In genomic region chr15:36495464-36495863, GRCh38 we compare ENCODE assay signal across 21 cellular contexts.
A peak's percentile ranks its signal among the peaks of the same experiment; 100 is the strongest.
DNase-seq lines count a peak whose midpoint lies in the region; ATAC-seq and TF ChIP-seq lines count a peak whose summit lies in the region.
"Had no signal": no experiment of that assay in that cellular context is flagged by ENCODE, and none has a peak within 500 bp of the region (broad histone marks: within the 10 kb centered on the region; RNA-seq: fewer than 3 reads in every experiment).

No MANE protein-coding gene starts in this region.

- DNase-seq in COR-L47 (lab: John Stamatoyannopoulos, UW): peak; percentile 23
- DNase-seq in NCI-H460 (ENCODE audit: extremely low read depth, low read depth): peak; percentile 40
- peak; percentile 69 for DNase-seq in left kidney (ENCODE audit: low read depth, low spot score)
- DNase-seq in left lung: no peak
- DNase-seq in kidney tubule cell (ENCODE audit: low spot score): no peak
- DNase-seq in brain microvascular endothelial cell: no peak
- DNase-seq: DMS79, EL, GDM1, GOT3, KBM-7, MG63, NCI-H187 treated with DMSO at 0.1 percent for 48 hours, NCI-H2107, SHP77, T-helper 1 cell had no signal

- CTCF ChIA-PET in HEK293 (lab: Yijun Ruan, JAX): no interaction called here

- H3K4me3 ChIP-seq in HEK293 (ENCODE audit: low read depth, low read length): no peak overlapping the region
- H3K4me3 ChIP-seq in left lung: no peak overlapping the region
- no peak overlapping the region for H3K4me3 ChIP-seq in brain microvascular endothelial cell (ENCODE audit: low read depth, low read length)
- H3K4me3 ChIP-seq: GM12878, HAP-1, MG63 had no signal

- TF ChIP-seq CTCF in HEK293 (tag by site-specific recombination; IDR thresholded peaks at IDR 0.05) (no peak), left lung (IDR thresholded peaks at IDR 0.05) (no peak), brain microvascular endothelial cell (IDR thresholded peaks at IDR 0.05; ENCODE audit: low read depth, low read length, missing control alignments) (no peak)

- H3K36me3 ChIP-seq in HEK293 (ENCODE audit: control insufficient read depth in 2 of 2, insufficient read depth in 1 of 2, low read length in 2 of 2) (no peaks in the 10 kb centered on the region), left lung (no peaks in the 10 kb centered on the region), brain microvascular endothelial cell (replicated peaks) (no peaks in the 10 kb centered on the region)
- H3K36me3 ChIP-seq: HAP-1, MG63 had no signal

- POLR2A ChIA-PET in HEK293 (lab: Yijun Ruan, JAX): no interaction called here

- H3K4me1 ChIP-seq in HEK293 (ENCODE audit: control insufficient read depth, insufficient read depth, low read length) (peaks cover 20% of the 10 kb centered on the region), left lung (no peaks in the 10 kb centered on the region)

- ATAC-seq in GM21447 (IDR thresholded peaks at IDR 0.05; ENCODE audit: unreplicated experiment) (no peak), left lung (no peak)
- ATAC-seq: GM12878 had no signal

- H3K27ac ChIP-seq in HEK293 (ENCODE audit: extremely low read depth, low read depth, low read length) (peak overlapping the region; percentile 41; the same call in 1 of the 2 replicates), left lung (no peak overlapping the region), brain microvascular endothelial cell (no peak overlapping the region)
- H3K27ac ChIP-seq: RWPE1 had no signal

- in situ Hi-C loops in brain microvascular endothelial cell (cut with HindIII; ENCODE audit: low pct_ligation_motif_present, low sequenced_read_pairs): no loop called here

- intact Hi-C loops in left lung (cut with DNase I): no loop called here

- H3K9me3 ChIP-seq in HEK293 (ENCODE audit: control insufficient read depth, insufficient read depth, low read depth, low read length) (no peaks in the 10 kb centered on the region), left lung (no peaks in the 10 kb centered on the region)
- H3K9me3 ChIP-seq: HAP-1, MG63 had no signal

- H3K27me3 ChIP-seq in left lung (no peaks in the 10 kb centered on the region), brain microvascular endothelial cell (replicated peaks) (no peaks in the 10 kb centered on the region)
- H3K27me3 ChIP-seq: MG63 had no signal

TF ChIP-seq in HEK293, 187 proteins besides CTCF, POLR2A, EP300 and RAD21 (continues in another document):
- TF ChIP-seq ZNF366 (tag by site-specific recombination; conservative IDR thresholded peaks at IDR 0.05) (peak; percentile 77), SP7 (tag by site-specific recombination; IDR thresholded peaks at IDR 0.05) (peak; percentile 84), ZNF629 (tag by site-specific recombination; IDR thresholded peaks at IDR 0.05) (peak; percentile 81), OSR2 (tag by site-specific recombination; IDR thresholded peaks at IDR 0.05) (peak; percentile 76), ZNF311 (tag by site-specific recombination; IDR thresholded peaks at IDR 0.05; ENCODE audit: borderline replicate concordance) (no peak), ZNF155 (tag by site-specific recombination; IDR thresholded peaks at IDR 0.05) (no peak), ZSCAN23 (tag by site-specific recombination; IDR thresholded peaks at IDR 0.05) (no peak), WT1 (tag by site-specific recombination; IDR thresholded peaks at IDR 0.05) (peak; percentile 96), FEZF1 (tag by site-specific recombination; IDR thresholded peaks at IDR 0.05) (peak; percentile 90), ZFP69B (tag by site-specific recombination; IDR thresholded peaks at IDR 0.05) (no peak), KLF16 (tag by site-specific recombination; IDR thresholded peaks at IDR 0.05) (peak; percentile 30; the same call in 1 of the 2 replicates), ZNF843 (tag by site-specific recombination; IDR thresholded peaks at IDR 0.05) (peak; percentile 76; the same call in 1 of the 2 replicates), KLF8 (tag by site-specific recombination; IDR thresholded peaks at IDR 0.05) (peak; percentile 73), TSHZ1 (tag by site-specific recombination; IDR thresholded peaks at IDR 0.05; ENCODE audit: borderline replicate concordance) (0 out of 2 replicates have a peak, but pooled peaks have one; percentile 37), INSM2 (tag by site-specific recombination; IDR thresholded peaks at IDR 0.05) (0 out of 2 replicates have a peak, but pooled peaks have one; percentile 49), ZNF423 (tag by site-specific recombination; IDR thresholded peaks at IDR 0.05) (no peak), ZXDB (tag by site-specific recombination; IDR thresholded peaks at IDR 0.05) (peak; percentile 49), ZNF639 (tag by site-specific recombination; IDR thresholded peaks at IDR 0.05) (peak; percentile 62; the same call in 1 of the 2 replicates)
- TF ChIP-seq, protein P1, sequence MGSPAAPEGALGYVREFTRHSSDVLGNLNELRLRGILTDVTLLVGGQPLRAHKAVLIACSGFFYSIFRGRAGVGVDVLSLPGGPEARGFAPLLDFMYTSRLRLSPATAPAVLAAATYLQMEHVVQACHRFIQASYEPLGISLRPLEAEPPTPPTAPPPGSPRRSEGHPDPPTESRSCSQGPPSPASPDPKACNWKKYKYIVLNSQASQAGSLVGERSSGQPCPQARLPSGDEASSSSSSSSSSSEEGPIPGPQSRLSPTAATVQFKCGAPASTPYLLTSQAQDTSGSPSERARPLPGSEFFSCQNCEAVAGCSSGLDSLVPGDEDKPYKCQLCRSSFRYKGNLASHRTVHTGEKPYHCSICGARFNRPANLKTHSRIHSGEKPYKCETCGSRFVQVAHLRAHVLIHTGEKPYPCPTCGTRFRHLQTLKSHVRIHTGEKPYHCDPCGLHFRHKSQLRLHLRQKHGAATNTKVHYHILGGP (tag by site-specific recombination; IDR thresholded peaks at IDR 0.05): peak; percentile 69
- TF ChIP-seq, protein P2, sequence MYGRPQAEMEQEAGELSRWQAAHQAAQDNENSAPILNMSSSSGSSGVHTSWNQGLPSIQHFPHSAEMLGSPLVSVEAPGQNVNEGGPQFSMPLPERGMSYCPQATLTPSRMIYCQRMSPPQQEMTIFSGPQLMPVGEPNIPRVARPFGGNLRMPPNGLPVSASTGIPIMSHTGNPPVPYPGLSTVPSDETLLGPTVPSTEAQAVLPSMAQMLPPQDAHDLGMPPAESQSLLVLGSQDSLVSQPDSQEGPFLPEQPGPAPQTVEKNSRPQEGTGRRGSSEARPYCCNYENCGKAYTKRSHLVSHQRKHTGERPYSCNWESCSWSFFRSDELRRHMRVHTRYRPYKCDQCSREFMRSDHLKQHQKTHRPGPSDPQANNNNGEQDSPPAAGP (tag by site-specific recombination; IDR thresholded peaks at IDR 0.05): no peak

Comparison
In these comparisons a context has a peak if more than half of its experiments do, and no peak if none do; other contexts are left out.
1. DNase-seq: peak in COR-L47 (single experiment), NCI-H460 (single experiment) and left kidney (single experiment); none in left lung (0 of 2), kidney tubule cell (single experiment) and brain microvascular endothelial cell (single experiment).